12 cellular contexts compared by ENCODE assay signal in the genomic region with DNA sequence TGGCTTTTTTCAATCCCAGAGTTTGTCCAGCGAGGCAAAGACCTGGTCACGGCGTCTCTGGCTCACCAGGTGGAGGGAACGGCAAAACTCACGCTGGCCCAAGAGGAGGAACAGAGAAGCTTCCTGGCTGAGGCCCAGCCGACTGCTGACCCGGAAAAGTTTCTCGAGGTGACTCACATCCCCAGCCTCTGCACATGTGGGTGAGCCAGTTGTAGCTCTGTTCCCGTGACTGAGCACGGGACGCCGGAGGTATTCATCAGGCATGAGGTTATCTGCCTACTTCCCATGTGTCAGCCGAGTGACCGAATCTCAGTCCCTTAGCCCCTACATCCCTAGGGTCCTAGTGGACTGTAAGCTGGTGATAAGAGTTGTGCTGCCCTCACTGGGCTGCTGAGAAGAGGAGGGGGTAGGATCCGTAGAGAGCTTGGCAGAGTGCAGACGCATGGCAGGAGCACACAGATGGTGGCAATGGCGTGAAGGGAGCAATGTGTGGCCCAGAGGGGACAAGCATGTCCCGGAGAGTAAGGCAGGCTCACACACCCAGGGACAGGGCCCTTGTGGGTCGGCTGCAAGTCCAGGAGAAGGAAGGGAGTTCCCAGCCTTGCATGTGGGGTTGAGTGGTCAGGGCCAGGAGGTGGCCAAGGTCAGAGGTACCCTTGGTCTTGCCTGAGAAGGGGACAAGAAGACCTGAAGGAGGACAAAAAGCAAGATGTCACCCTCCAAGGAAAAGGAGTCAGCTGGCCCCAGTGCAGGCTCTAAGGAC. TPM values are rescaled to one million over a fixed set of nuclear protein-coding genes. Genes with fewer than 3 reads are reported as not detected.
DNase-seq lines count a peak whose midpoint lies in the region; ATAC-seq and TF ChIP-seq lines count a peak whose summit lies in the region.
"Had no signal": no experiment of that assay in that cellular context is flagged by ENCODE, and none has a peak within 500 bp of the region (broad histone marks: within the 10 kb centered on the region; RNA-seq: fewer than 3 reads in every experiment).

No MANE protein-coding gene starts in this region.

- peaks cover 9% of the 10 kb centered on the region for H3K9me3 Mint-ChIP-seq in activated naive CD4-positive, alpha-beta T cell treated with anti-CD3 and anti-CD28 coated beads, Interleukin-2, amount 10 ng/mL, durations not matched to agents 7 days and 5 days

- H3K27me3 ChIP-seq in ACC112 (ENCODE audit: insufficient read depth, low read length) (no peaks in the 10 kb centered on the region), Karpas-422 (ENCODE audit: low read length) (no peaks in the 10 kb centered on the region)

- H3K9me3 ChIP-seq in Karpas-422 (ENCODE audit: low read length): no peaks in the 10 kb centered on the region

- DNase-seq in HFF-Myc (ENCODE audit: extremely low read depth, low read depth) (peak; percentile 89), astrocyte of the cerebellum (ENCODE audit: low read depth) (peak; percentile 62), hepatic stellate cell (ENCODE audit: low spot score) (peak; percentile 89), Karpas-422 (no peak), SKM-1 treated with dmso at 0.1 percent for 144 hours (lab: John Stamatoyannopoulos, UW; ENCODE audit: unreplicated experiment) (no peak)
- no peak for DNase-seq in activated naive CD4-positive, alpha-beta T cell treated with anti-CD3 and anti-CD28 coated beads, Interleukin-2, amount 10 ng/mL, durations not matched to agents 7 days and 5 days
- DNase-seq: activated gamma-delta T cell; CD4-positive, CD25-positive, alpha-beta regulatory T cell; naive thymus-derived CD8-positive, alpha-beta T cell had no signal

- H3K4me3 Mint-ChIP-seq in activated naive CD4-positive, alpha-beta T cell treated with anti-CD3 and anti-CD28 coated beads, Interleukin-2, amount 10 ng/mL, durations not matched to agents 7 days and 5 days: no peak overlapping the region
- H3K4me3 Mint-ChIP-seq: naive thymus-derived CD8-positive, alpha-beta T cell had no signal

- H3K36me3 Mint-ChIP-seq in activated naive CD4-positive, alpha-beta T cell treated with anti-CD3 and anti-CD28 coated beads, Interleukin-2, amount 10 ng/mL, durations not matched to agents 7 days and 5 days: no peaks in the 10 kb centered on the region
- H3K36me3 Mint-ChIP-seq: CD4-positive, CD25-positive, alpha-beta regulatory T cell had no signal

- H3K36me3 ChIP-seq in ACC112 (ENCODE audit: insufficient read depth, low read length) (peaks cover 25% of the 10 kb centered on the region; the same call in 1 of the 2 replicates), Karpas-422 (ENCODE audit: insufficient read depth, low read length) (no peaks in the 10 kb centered on the region)

- no peaks in the 10 kb centered on the region for H4K20me1 ChIP-seq in Karpas-422 (ENCODE audit: insufficient read depth, low read depth, low read length)

- H3K27ac ChIP-seq in ACC112 (ENCODE audit: low read depth, low read length): peak overlapping the region; percentile 99
- no peak overlapping the region for H3K27ac ChIP-seq in Karpas-422 (ENCODE audit: low read length)

- no peak overlapping the region for H3K4me2 ChIP-seq in Karpas-422 (ENCODE audit: low read depth, low read length, poor library complexity, severe bottlenecking)

- no peak overlapping the region for H3K9ac ChIP-seq in Karpas-422 (ENCODE audit: low read length)

- no peaks in the 10 kb centered on the region for H3K4me1 Mint-ChIP-seq in activated naive CD4-positive, alpha-beta T cell treated with anti-CD3 and anti-CD28 coated beads, Interleukin-2, amount 10 ng/mL, durations not matched to agents 7 days and 5 days

- H3K4me1 ChIP-seq in ACC112 (ENCODE audit: control insufficient read depth, insufficient read depth, low read length, unreplicated experiment): peaks cover 70% of the 10 kb centered on the region
- no peaks in the 10 kb centered on the region for H3K4me1 ChIP-seq in Karpas-422 (ENCODE audit: low read length)

- no peak for TF ChIP-seq CTCF in HFF-Myc (IDR thresholded peaks at IDR 0.05; ENCODE audit: low read depth, low read length, missing control alignments)
- TF ChIP-seq CTCF in astrocyte of the cerebellum (IDR thresholded peaks at IDR 0.05; ENCODE audit: low read depth, low read length, missing control alignments): no peak

- ATAC-seq in HG02884 (IDR thresholded peaks at IDR 0.05; ENCODE audit: unreplicated experiment): no peak
- ATAC-seq: naive thymus-derived CD8-positive, alpha-beta T cell had no signal

- H3K4me3 ChIP-seq in ACC112 (ENCODE audit: low read depth, low read length) (no peak overlapping the region), HFF-Myc (replicated peaks; ENCODE audit: low read depth, low read length) (no peak overlapping the region), astrocyte of the cerebellum (ENCODE audit: low read depth, low read length) (no peak overlapping the region), Karpas-422 (ENCODE audit: low read length) (no peak overlapping the region)

- CTCF ChIA-PET in activated naive CD4-positive, alpha-beta T cell treated with anti-CD3 and anti-CD28 coated beads, Interleukin-2, amount 10 ng/mL, durations not matched to agents 7 days and 5 days (lab: Charles Lee): no interaction called here

- no peaks in the 10 kb centered on the region for H3K27me3 Mint-ChIP-seq in activated naive CD4-positive, alpha-beta T cell treated with anti-CD3 and anti-CD28 coated beads, Interleukin-2, amount 10 ng/mL, durations not matched to agents 7 days and 5 days
- H3K27me3 Mint-ChIP-seq: CD4-positive, CD25-positive, alpha-beta regulatory T cell had no signal

- no peak overlapping the region for H2AFZ ChIP-seq in ACC112 (ENCODE audit: low read length, unreplicated experiment)
- H2AFZ ChIP-seq in Karpas-422 (ENCODE audit: low read length): no peak overlapping the region

- H3K79me2 ChIP-seq in ACC112 (ENCODE audit: control insufficient read depth, insufficient read depth, low read length, unreplicated experiment) (no peaks in the 10 kb centered on the region), Karpas-422 (ENCODE audit: low read length) (no peaks in the 10 kb centered on the region)

- no peak overlapping the region for H3K27ac Mint-ChIP-seq in activated naive CD4-positive, alpha-beta T cell treated with anti-CD3 and anti-CD28 coated beads, Interleukin-2, amount 10 ng/mL, durations not matched to agents 7 days and 5 days
- H3K27ac Mint-ChIP-seq: CD4-positive, CD25-positive, alpha-beta regulatory T cell had no signal

- H3K9me2 ChIP-seq in Karpas-422 (replicated peaks; ENCODE audit: insufficient read depth, low read length): no peaks in the 10 kb centered on the region

- in situ Hi-C loops in astrocyte of the cerebellum (cut with HindIII; ENCODE audit: low sequenced_read_pairs): no loop called here

RNA-seq across cellular contexts. Expression of a gene that starts 42.9 kb away (rescaled TPM):
- not detected in 2 replicates for total RNA-seq in Karpas-422 (2014; rRNA removed; shearing (Covaris generic); ENCODE audit: low replicate concordance)

RNA-seq across cellular contexts. Expression of a gene that starts 45.6 kb away (rescaled TPM):
- total RNA-seq in Karpas-422 (2014; rRNA removed; shearing (Covaris generic); ENCODE audit: low replicate concordance): 0.15 and 0.36 TPM in 2 replicates
- total RNA-seq: NCI-H460 had no signal

Comparison
In these comparisons a context has a peak if more than half of its experiments do, and no peak if none do; other contexts are left out.
1. DNase-seq: peak in HFF-Myc (single experiment), astrocyte of the cerebellum (single experiment) and hepatic stellate cell (single experiment); none in Karpas-422 (single experiment), SKM-1 treated with dmso at 0.1 percent for 144 hours (single experiment) and activated naive CD4-positive, alpha-beta T cell treated with anti-CD3 and anti-CD28 coated beads, Interleukin-2, amount 10 ng/mL, durations not matched to agents 7 days and 5 days (single experiment).